8 cellular contexts compared by ENCODE assay signal in the genomic region with DNA sequence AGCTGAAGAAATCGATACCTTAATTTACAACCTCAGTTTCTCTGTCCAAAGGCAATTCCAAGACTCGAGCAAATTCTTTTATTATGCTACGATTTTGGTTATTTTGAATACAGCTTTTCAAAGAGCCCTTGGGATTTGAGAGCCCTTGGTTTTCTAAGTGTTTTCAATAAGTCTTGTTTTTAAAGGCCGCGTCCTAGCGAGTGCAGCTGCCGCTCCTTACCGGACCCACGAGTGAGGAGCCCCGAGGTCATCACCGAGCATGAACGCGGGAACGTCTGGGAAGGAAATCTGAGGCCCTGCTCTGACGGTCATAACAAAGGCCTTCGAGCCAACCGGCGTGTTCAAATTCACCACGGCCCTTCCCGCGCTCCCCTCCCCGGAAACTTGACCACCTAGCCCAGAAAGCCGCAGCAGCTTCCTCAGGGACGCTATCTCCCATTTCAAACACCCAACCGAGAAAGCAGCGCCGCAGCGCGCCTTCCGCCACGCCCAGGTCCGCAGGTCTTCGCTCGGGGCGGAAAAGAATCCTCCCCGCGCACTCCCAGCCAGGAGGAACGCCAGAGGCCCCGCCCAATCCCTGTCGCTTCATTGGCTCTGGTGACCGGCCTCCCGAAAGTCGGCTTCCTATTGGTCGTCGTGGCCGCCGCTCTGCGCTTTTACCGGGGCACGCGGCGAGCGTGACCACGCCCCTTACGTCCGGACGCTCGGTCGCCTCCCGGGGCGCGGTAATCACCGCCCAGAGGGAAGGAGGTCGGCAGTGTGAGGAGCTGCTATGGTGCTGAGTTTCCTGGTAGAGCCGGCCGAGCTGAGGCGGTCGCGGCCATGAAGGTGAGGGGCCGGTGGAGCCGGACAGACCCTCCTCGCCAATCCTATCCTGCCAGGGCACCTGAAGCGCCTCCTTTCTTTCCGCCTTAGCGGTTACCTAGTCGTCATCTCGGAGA. TPM values are rescaled to one million over a fixed set of nuclear protein-coding genes. Genes with fewer than 3 reads are reported as not detected.
DNase-seq lines count a peak whose midpoint lies in the region; ATAC-seq, FAIRE-seq and TF ChIP-seq lines count a peak whose summit lies in the region.

A gene with protein sequence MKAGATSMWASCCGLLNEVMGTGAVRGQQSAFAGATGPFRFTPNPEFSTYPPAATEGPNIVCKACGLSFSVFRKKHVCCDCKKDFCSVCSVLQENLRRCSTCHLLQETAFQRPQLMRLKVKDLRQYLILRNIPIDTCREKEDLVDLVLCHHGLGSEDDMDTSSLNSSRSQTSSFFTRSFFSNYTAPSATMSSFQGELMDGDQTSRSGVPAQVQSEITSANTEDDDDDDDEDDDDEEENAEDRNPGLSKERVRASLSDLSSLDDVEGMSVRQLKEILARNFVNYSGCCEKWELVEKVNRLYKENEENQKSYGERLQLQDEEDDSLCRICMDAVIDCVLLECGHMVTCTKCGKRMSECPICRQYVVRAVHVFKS (plus strand): TSS at position 728 of the 941 bp plus-strand sequence. CDS start 95 bp downstream, at position 823.

- H3K9me3 ChIP-seq in adrenal gland (replicated peaks in 1 of 3): no peaks in the 10 kb centered on the region

- H3K4me1 ChIP-seq in adrenal gland (replicated peaks in 1 of 2): peaks cover 0 to 24% of the 10 kb centered on the region in 2 donors

- no peaks in the 10 kb centered on the region for H3K27me3 ChIP-seq in adrenal gland

- peak; percentile 88 for ATAC-seq in HG02852 (IDR thresholded peaks at IDR 0.05; ENCODE audit: unreplicated experiment)

- TF ChIP-seq POLR2A in GM12892 (IDR thresholded peaks at IDR 0.05; ENCODE audit: low read depth, low read length): peak; percentile 99
- peak; percentile 87 to 97 for TF ChIP-seq POLR2A in adrenal gland (IDR thresholded peaks at IDR 0.05)

- intact Hi-C loops in adrenal gland (cut with DNase I) (no loop called here), cardiac septum (cut with DNase I) (loop anchor here (2.0 kb wide), 1 partner anchor 47 kb away; the partner anchor contains the start of gene ANAPC5)

- no peaks in the 10 kb centered on the region for H3K27me3 Mint-ChIP-seq in type B pancreatic cell

- TF ChIP-seq CTCF in adrenal gland (IDR thresholded peaks at IDR 0.05) (no peak), type B pancreatic cell (conservative IDR thresholded peaks at IDR 0.05) (no peak)

- no peaks in the 10 kb centered on the region for H3K9me3 Mint-ChIP-seq in type B pancreatic cell

- H3K4me3 ChIP-seq in adrenal gland: peak within 1 kb of the TSS; percentile 37 to 92 (median 71)

- H3K27ac ChIP-seq in adrenal gland: peak within 1 kb of the TSS; percentile 43 to 96 (median 89)

- peaks cover 6% of the 10 kb centered on the region for H3K36me3 Mint-ChIP-seq in type B pancreatic cell

- FAIRE-seq in GM12892 (lab: Jason Lieb, UNC): peak; percentile 99

- peaks cover 27% of the 10 kb centered on the region for H3K4me1 Mint-ChIP-seq in type B pancreatic cell (ENCODE audit: unreplicated experiment)

- peak within 1 kb of the TSS; percentile 97 for H3K27ac Mint-ChIP-seq in type B pancreatic cell

- peak; percentile 89 for DNase-seq in GM12892 (ENCODE audit: insufficient read length)
- DNase-seq in NCI-H146 (lab: John Stamatoyannopoulos, UW): peak; percentile 99
- peak; percentile 96 to 99 (median 97) for DNase-seq in T-helper 1 cell
- peak; percentile 98 to 99 (median 99) for DNase-seq in adrenal gland
- DNase-seq in cardiac septum (ENCODE audit: low spot score): peak; percentile 99
- peak; percentile 96 for DNase-seq in pons (ENCODE audit: low spot score)
- peak; percentile 97 for DNase-seq in type B pancreatic cell (ENCODE audit: extremely low spot score, unreplicated experiment)

- peaks cover 0 to 4% of the 10 kb centered on the region in 2 donors for H3K36me3 ChIP-seq in adrenal gland (replicated peaks in 1 of 2)

- peak within 1 kb of the TSS; percentile 99 for H3K4me3 Mint-ChIP-seq in type B pancreatic cell

- WGBS in adrenal gland, 4 donors: 0 to 1% (median 0%) methylated on average over 11 to 77 of the region's 77 CpGs

RNA-seq across cellular contexts. Expression of the gene that starts here (rescaled TPM):
- 53.3 TPM for polyA plus RNA-seq in GM12892 (2012; ENCODE audit: missing spikeins)
- total RNA-seq in adrenal gland (10 to 100 TPM; 16.8 to 39.6 (median 26.5) TPM), cardiac septum (31.1 TPM), type B pancreatic cell (ENCODE audit: low replicate concordance) (44.3 and 47.8 TPM in 2 replicates)
- polyA plus RNA-seq in adrenal gland: 10 to 100 TPM; 13.3 to 29.5 (median 15.7) TPM

Comparison
In these comparisons a context has a peak if more than half of its experiments do, and no peak if none do; other contexts are left out.
1. Peak in every context shown above with its lines: DNase-seq, ATAC-seq, H3K4me3 ChIP-seq and H3K27ac ChIP-seq.